In genomic region chr22:24485608-24486007, GRCh38 we compare ENCODE assay signal across 12 cellular contexts. TPM values are rescaled to one million over a fixed set of nuclear protein-coding genes. Genes with fewer than 3 reads are reported as not detected.
DNase-seq lines count a peak whose midpoint lies in the region; ATAC-seq and TF ChIP-seq lines count a peak whose summit lies in the region.
"Had no signal": no experiment of that assay in that cellular context is flagged by ENCODE, and none has a peak within 500 bp of the region (broad histone marks: within the 10 kb centered on the region; RNA-seq: fewer than 3 reads in every experiment).

No MANE protein-coding gene starts in this region.

- no peaks in the 10 kb centered on the region for H3F3A ChIP-seq in GM23338 (replicated peaks; ENCODE audit: low read depth)

- H3K9me3 ChIP-seq in gastrocnemius medialis = no peaks in the 10 kb centered on the region
- H3K9me3 ChIP-seq: upper lobe of left lung had no signal

- H3K9me3 Mint-ChIP-seq in GM23338 = no peaks in the 10 kb centered on the region

- ATAC-seq in gastrocnemius medialis (peak; percentile 44 to 74), GM23338 (no peak)
- ATAC-seq: T-helper 17 cell had no signal

- H3K27me3 ChIP-seq in gastrocnemius medialis (no peaks in the 10 kb centered on the region), GM23338 (ENCODE audit: insufficient read depth) (no peaks in the 10 kb centered on the region)
- H3K27me3 ChIP-seq: upper lobe of left lung had no signal

- H3K4me3 Mint-ChIP-seq in GM23338 = no peak overlapping the region
- H3K4me3 Mint-ChIP-seq: T-helper 17 cell had no signal

- no peaks in the 10 kb centered on the region; the same call in 1 of the 2 replicates for H3K9me2 ChIP-seq in GM23338 (ENCODE audit: insufficient read depth)

- H3K36me3 Mint-ChIP-seq in GM23338 (ENCODE audit: low read depth) = no peaks in the 10 kb centered on the region

- H3K79me2 ChIP-seq in GM23338 (replicated peaks; ENCODE audit: insufficient read depth) = no peaks in the 10 kb centered on the region

- no peak for TF ChIP-seq POLR2A in gastrocnemius medialis (IDR thresholded peaks at IDR 0.05)

- TF ChIP-seq CTCF in fibroblast of villous mesenchyme (IDR thresholded peaks at IDR 0.05; ENCODE audit: insufficient read depth, low read depth, low read length) (peak; percentile 23), gastrocnemius medialis (IDR thresholded peaks at IDR 0.05 in 4 of 5, conservative IDR thresholded peaks at IDR 0.05 in 1 of 5) (peak in 1 of 5 experiments; percentile 42), GM23338 (conservative IDR thresholded peaks at IDR 0.05; ENCODE audit: low read depth in 2 of 2) (peak in 1 of 2 experiments; percentile 32; a peak in 2 of 4 replicates)

- H3K27ac ChIP-seq in gastrocnemius medialis (no peak overlapping the region), GM23338 (ENCODE audit: low read depth) (no peak overlapping the region)
- H3K27ac ChIP-seq: upper lobe of left lung had no signal

- H2AFZ ChIP-seq in GM23338 = no peak overlapping the region

- H3K36me3 ChIP-seq in gastrocnemius medialis (no peaks in the 10 kb centered on the region), GM23338 (ENCODE audit: insufficient read depth) (no peaks in the 10 kb centered on the region)
- H3K36me3 ChIP-seq: upper lobe of left lung had no signal

- H3K27ac Mint-ChIP-seq in GM23338 = no peak overlapping the region
- H3K27ac Mint-ChIP-seq: T-helper 17 cell had no signal

- peaks cover 10% of the 10 kb centered on the region; the same call in 2 of the 3 replicates for H3K4me1 Mint-ChIP-seq in GM23338

- peak; percentile 28 for DNase-seq in activated gamma-delta T cell treated with Interleukin-2 at 50 U/mL for 16 hours
- DNase-seq in activated gamma-delta T cell (lab: John Stamatoyannopoulos, UW) = no peak
- peak; percentile 35 for DNase-seq in RPMI8226
- no peak for DNase-seq in fibroblast of villous mesenchyme (ENCODE audit: low read depth)
- DNase-seq in gastrocnemius medialis = no peak
- no peak for DNase-seq in GM03348 (ENCODE audit: low spot score)
- DNase-seq in 8988T = no peak
- no peak for DNase-seq in GM23338 (ENCODE audit: low spot score)
- DNase-seq: T-helper 17 cell, upper lobe of left lung had no signal

- H3K4me1 ChIP-seq in gastrocnemius medialis (peaks cover 0 to 6% of the 10 kb centered on the region in 2 donors), GM23338 (ENCODE audit: insufficient read depth) (0 out of 2 replicates have a peak, but pooled peaks cover 3% of the 10 kb centered on the region)

- H3K27me3 Mint-ChIP-seq in GM23338 (ENCODE audit: insufficient read depth, low read depth, poor library complexity) = no peaks in the 10 kb centered on the region

- no peak overlapping the region for H3K4me2 ChIP-seq in GM23338

- H4K20me1 ChIP-seq in GM23338 (replicated peaks; ENCODE audit: insufficient read depth) = no peaks in the 10 kb centered on the region

- intact Hi-C loops in gastrocnemius medialis (cut with DNase I; ENCODE audit: low total_unique reads) = no loop called here

- in situ Hi-C loops in gastrocnemius medialis (cut with MboI; ENCODE audit: low sequenced_read_pairs in 4 of 4) = no loop called here

- no peak overlapping the region for H3K4me3 ChIP-seq in fibroblast of villous mesenchyme (ENCODE audit: low read depth, low read length)
- no peak overlapping the region for H3K4me3 ChIP-seq in gastrocnemius medialis
- no peak overlapping the region for H3K4me3 ChIP-seq in GM23338
- H3K4me3 ChIP-seq: upper lobe of left lung had no signal

TF ChIP-seq in GM23338, 12 proteins besides CTCF, POLR2A, EP300 and RAD21 (continues in another document):
- TF ChIP-seq NANOG (IDR thresholded peaks at IDR 0.05; ENCODE audit: borderline replicate concordance) = no peak
- no peak for TF ChIP-seq POLR2AphosphoS5 (IDR thresholded peaks at IDR 0.05; ENCODE audit: low read depth)
- TF ChIP-seq, protein P1, sequence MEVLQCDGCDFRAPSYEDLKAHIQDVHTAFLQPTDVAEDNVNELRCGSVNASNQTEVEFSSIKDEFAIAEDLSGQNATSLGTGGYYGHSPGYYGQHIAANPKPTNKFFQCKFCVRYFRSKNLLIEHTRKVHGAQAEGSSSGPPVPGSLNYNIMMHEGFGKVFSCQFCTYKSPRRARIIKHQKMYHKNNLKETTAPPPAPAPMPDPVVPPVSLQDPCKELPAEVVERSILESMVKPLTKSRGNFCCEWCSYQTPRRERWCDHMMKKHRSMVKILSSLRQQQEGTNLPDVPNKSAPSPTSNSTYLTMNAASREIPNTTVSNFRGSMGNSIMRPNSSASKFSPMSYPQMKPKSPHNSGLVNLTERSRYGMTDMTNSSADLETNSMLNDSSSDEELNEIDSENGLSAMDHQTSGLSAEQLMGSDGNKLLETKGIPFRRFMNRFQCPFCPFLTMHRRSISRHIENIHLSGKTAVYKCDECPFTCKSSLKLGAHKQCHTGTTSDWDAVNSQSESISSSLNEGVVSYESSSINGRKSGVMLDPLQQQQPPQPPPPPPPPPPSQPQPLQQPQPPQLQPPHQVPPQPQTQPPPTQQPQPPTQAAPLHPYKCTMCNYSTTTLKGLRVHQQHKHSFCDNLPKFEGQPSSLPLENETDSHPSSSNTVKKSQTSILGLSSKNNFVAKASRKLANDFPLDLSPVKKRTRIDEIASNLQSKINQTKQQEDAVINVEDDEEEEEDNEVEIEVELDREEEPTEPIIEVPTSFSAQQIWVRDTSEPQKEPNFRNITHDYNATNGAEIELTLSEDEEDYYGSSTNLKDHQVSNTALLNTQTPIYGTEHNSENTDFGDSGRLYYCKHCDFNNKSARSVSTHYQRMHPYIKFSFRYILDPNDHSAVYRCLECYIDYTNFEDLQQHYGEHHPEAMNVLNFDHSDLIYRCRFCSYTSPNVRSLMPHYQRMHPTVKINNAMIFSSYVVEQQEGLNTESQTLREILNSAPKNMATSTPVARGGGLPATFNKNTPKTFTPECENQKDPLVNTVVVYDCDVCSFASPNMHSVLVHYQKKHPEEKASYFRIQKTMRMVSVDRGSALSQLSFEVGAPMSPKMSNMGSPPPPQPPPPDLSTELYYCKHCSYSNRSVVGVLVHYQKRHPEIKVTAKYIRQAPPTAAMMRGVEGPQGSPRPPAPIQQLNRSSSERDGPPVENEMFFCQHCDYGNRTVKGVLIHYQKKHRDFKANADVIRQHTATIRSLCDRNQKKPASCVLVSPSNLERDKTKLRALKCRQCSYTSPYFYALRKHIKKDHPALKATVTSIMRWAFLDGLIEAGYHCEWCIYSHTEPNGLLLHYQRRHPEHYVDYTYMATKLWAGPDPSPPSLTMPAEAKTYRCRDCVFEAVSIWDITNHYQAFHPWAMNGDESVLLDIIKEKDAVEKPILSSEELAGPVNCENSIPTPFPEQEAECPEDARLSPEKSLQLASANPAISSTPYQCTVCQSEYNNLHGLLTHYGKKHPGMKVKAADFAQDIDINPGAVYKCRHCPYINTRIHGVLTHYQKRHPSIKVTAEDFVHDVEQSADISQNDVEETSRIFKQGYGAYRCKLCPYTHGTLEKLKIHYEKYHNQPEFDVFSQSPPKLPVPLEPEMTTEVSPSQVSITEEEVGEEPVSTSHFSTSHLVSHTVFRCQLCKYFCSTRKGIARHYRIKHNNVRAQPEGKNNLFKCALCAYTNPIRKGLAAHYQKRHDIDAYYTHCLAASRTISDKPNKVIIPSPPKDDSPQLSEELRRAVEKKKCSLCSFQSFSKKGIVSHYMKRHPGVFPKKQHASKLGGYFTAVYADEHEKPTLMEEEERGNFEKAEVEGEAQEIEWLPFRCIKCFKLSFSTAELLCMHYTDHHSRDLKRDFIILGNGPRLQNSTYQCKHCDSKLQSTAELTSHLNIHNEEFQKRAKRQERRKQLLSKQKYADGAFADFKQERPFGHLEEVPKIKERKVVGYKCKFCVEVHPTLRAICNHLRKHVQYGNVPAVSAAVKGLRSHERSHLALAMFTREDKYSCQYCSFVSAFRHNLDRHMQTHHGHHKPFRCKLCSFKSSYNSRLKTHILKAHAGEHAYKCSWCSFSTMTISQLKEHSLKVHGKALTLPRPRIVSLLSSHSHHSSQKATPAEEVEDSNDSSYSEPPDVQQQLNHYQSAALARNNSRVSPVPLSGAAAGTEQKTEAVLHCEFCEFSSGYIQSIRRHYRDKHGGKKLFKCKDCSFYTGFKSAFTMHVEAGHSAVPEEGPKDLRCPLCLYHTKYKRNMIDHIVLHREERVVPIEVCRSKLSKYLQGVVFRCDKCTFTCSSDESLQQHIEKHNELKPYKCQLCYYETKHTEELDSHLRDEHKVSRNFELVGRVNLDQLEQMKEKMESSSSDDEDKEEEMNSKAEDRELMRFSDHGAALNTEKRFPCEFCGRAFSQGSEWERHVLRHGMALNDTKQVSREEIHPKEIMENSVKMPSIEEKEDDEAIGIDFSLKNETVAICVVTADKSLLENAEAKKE (CRISPR knock-in tag; IDR thresholded peaks at IDR 0.05) = no peak
- no peak for TF ChIP-seq ETS1 (IDR thresholded peaks at IDR 0.05)
- no peak for TF ChIP-seq JUNB (IDR thresholded peaks at IDR 0.05; ENCODE audit: unreplicated experiment)
- TF ChIP-seq ZNF331 (CRISPR knock-in tag; IDR thresholded peaks at IDR 0.05; ENCODE audit: low read depth) = no peak
- TF ChIP-seq EZH2phosphoT487 (IDR thresholded peaks at IDR 0.05; ENCODE audit: unreplicated experiment) = no peak
- no peak for TF ChIP-seq EZH2 (IDR thresholded peaks at IDR 0.05; ENCODE audit: low read depth, unreplicated experiment)

RNA-seq across cellular contexts. Expression of gene UPB1, which starts 9.5 kb away (rescaled TPM):
- total RNA-seq in fibroblast of villous mesenchyme (under 0.01 and 0.32 TPM in 2 replicates), gastrocnemius medialis (under 1 TPM; 0.20 to 0.25 (median 0.22) TPM)
- total RNA-seq in GM23338 (2014; rRNA removed; shearing (Covaris generic)) = 0.16 TPM in 1 of 2 replicates, not detected in the other
- polyA plus RNA-seq in GM23338 (2016; fragmentation: Nextera tagmentation; extraction: Ambion mirVana) = 0.13 and 0.14 TPM in 2 replicates
- total RNA-seq: A172 had no signal
- polyA plus RNA-seq: keratinocyte had no signal

RNA-seq across cellular contexts. Expression of gene ADORA2A, which starts 58.2 kb away (rescaled TPM):
- total RNA-seq in fibroblast of villous mesenchyme = 3.2 and 3.9 TPM in 2 replicates
- total RNA-seq in gastrocnemius medialis = 1 to 10 TPM in 3 of 4 donors, under 1 TPM in 1; 0.39 to 3.6 (median 1.2) TPM
- total RNA-seq in GM23338 (2014; rRNA removed; shearing (Covaris generic)) = 11.0 and 13.5 TPM in 2 replicates
- 3.4 and 4.1 TPM in 2 replicates for polyA plus RNA-seq in GM23338 (2016; fragmentation: Nextera tagmentation; extraction: Ambion mirVana)

Comparison
In these comparisons a context has a peak if more than half of its experiments do, and no peak if none do; other contexts are left out.
1. DNase-seq: peak in activated gamma-delta T cell treated with Interleukin-2 at 50 U/mL for 16 hours (single experiment) and RPMI8226 (single experiment); none in activated gamma-delta T cell (single experiment), fibroblast of villous mesenchyme (single experiment), gastrocnemius medialis (0 of 2), GM03348 (single experiment), 8988T (single experiment) and GM23338 (single experiment).